Comparison of ENCODE assay signal across 25 cellular contexts in genomic region chr7:105907129-105907846, GRCh38. TPM values are rescaled to one million over a fixed set of nuclear protein-coding genes. Genes with fewer than 3 reads are reported as not detected.
DNase-seq lines count a peak whose midpoint lies in the region; ATAC-seq, FAIRE-seq and TF ChIP-seq lines count a peak whose summit lies in the region.
"Had no signal": no experiment of that assay in that cellular context is flagged by ENCODE, and none has a peak within 500 bp of the region (broad histone marks: within the 10 kb centered on the region; RNA-seq: fewer than 3 reads in every experiment).

No MANE protein-coding gene starts in this region.

- intact Hi-C loops in HepG2 (cut with micrococcal nuclease; ENCODE audit: unreplicated experiment) (no loop called here), right lobe of liver (cut with DNase I) (no loop called here), K562 (cut with micrococcal nuclease) (no loop called here)

- DNase-seq in HepG2 (ENCODE audit: low spot score) (no peak), right lobe of liver (no peak), K562 (ENCODE audit: extremely low read depth in 1 of 4, low spot score in 3 of 4) (no peak), SIG-M5 (lab: John Stamatoyannopoulos, UW) (no peak)
- DNase-seq: Calu3; GF-D8; H7; MM.1S; NCI-H1048; NCI-H1417; NCI-H1694 treated with DMSO at 0.1 percent for 48 hours; NCI-H2081; NCI-H345; NCI-H510A treated with DMSO at 0.1 percent for 48 hours; NK-92 treated with Interleukin-12 subunit alpha and Interleukin-12 subunit beta, amount 100 ng/mL, for 24 hours; PC-3; SJCRH30; T-cell had no signal

- TF ChIP-seq CTCF in HepG2 (CRISPR knock-in tag; IDR thresholded peaks at IDR 0.05) = no peak
- TF ChIP-seq CTCF in right lobe of liver (IDR thresholded peaks at IDR 0.05) = no peak
- no peak for TF ChIP-seq CTCF in K562 (IDR thresholded peaks at IDR 0.05 in 2 of 3, conservative IDR thresholded peaks at IDR 0.05 in 1 of 3; ENCODE audit: insufficient read depth in 2 of 3, low read depth in 1 of 3, low read length in 3 of 3)

- H3K79me2 ChIP-seq in HepG2 (ENCODE audit: insufficient read depth, low read length) = peaks cover 4% of the 10 kb centered on the region
- H3K79me2 ChIP-seq in K562 (ENCODE audit: control insufficient read depth, insufficient read depth, low read length) = no peaks in the 10 kb centered on the region

- 92% methylated on average over 8 of the region's 9 CpGs for WGBS in HepG2 (ENCODE audit: low lambda C conversion rate)
- WGBS in right lobe of liver (ENCODE audit: insufficient coverage, low coverage, low lambda C conversion rate, missing lambda C conversion rate) = 76% methylated on average over 9 of the region's 9 CpGs
- 2% methylated on average over 9 of the region's 9 CpGs for WGBS in K562 (ENCODE audit: insufficient coverage, low coverage, missing lambda C conversion rate)

- FAIRE-seq in HepG2 (lab: Jason Lieb, UNC) (no peak), K562 (lab: Jason Lieb, UNC) (no peak)
- FAIRE-seq: GM12891, HTR-8/SVneo had no signal

- H3K4me1 ChIP-seq in HepG2 (ENCODE audit: insufficient read depth, low read length) (peaks cover 9% of the 10 kb centered on the region), right lobe of liver (no peaks in the 10 kb centered on the region), K562 (replicated peaks in 1 of 2; ENCODE audit: control insufficient read depth in 2 of 2, insufficient read depth in 2 of 2, low read length in 2 of 2) (no peaks in the 10 kb centered on the region), muscle layer of colon (ENCODE audit: insufficient read depth, low read length) (peaks cover 14% of the 10 kb centered on the region)
- H3K4me1 ChIP-seq: SJCRH30 had no signal

- H4K20me1 ChIP-seq in HepG2 (ENCODE audit: insufficient read depth, low read length) (peaks cover 6% of the 10 kb centered on the region; the same call in 1 of the 2 replicates), K562 (replicated peaks; ENCODE audit: control insufficient read depth, insufficient read depth, low read length) (no peaks in the 10 kb centered on the region)

- in situ Hi-C loops in HepG2 (cut with HindIII; ENCODE audit: extremely low pct_ligation_motif_present, low pct_unique_long_range_greater_than_20kb) = no loop called here
- in situ Hi-C loops in K562 (cut with MboI) = no loop called here

- TF ChIP-seq POLR2A in HepG2 (IDR thresholded peaks at IDR 0.05; ENCODE audit: insufficient read depth in 1 of 2, low read depth in 2 of 2, low read length in 2 of 2) = no peak
- TF ChIP-seq POLR2A in right lobe of liver (IDR thresholded peaks at IDR 0.05) = no peak
- no peak for TF ChIP-seq POLR2A in K562 (conservative IDR thresholded peaks at IDR 0.05)

- POLR2A ChIA-PET in HepG2 (lab: Yijun Ruan, JAX) = no interaction called here
- POLR2A ChIA-PET in K562 (lab: Yijun Ruan, JAX) = no interaction called here

- no peaks in the 10 kb centered on the region for H3K9me3 ChIP-seq in HepG2 (ENCODE audit: low read length)
- no peaks in the 10 kb centered on the region for H3K9me3 ChIP-seq in right lobe of liver
- H3K9me3 ChIP-seq in K562 (replicated peaks; ENCODE audit: control insufficient read depth, insufficient read depth, low read depth, low read length) = 0 out of 2 replicates have a peak, but pooled peaks cover 4% of the 10 kb centered on the region
- H3K9me3 ChIP-seq in muscle layer of colon (ENCODE audit: low read length) = no peaks in the 10 kb centered on the region

- H3K9me1 ChIP-seq in K562 (ENCODE audit: control insufficient read depth, insufficient read depth, low read length) = no peaks in the 10 kb centered on the region

- H3K4me2 ChIP-seq in HepG2 (ENCODE audit: low read depth, low read length) (no peak overlapping the region), K562 (ENCODE audit: insufficient read depth, low read length) (no peak overlapping the region)
- H3K4me2 ChIP-seq: KMS-11 had no signal

- peaks cover 2 to 21% of the 10 kb centered on the region in 2 experiments; a peak in 3 of 5 replicates for H3K36me3 ChIP-seq in HepG2 (replicated peaks in 1 of 2; ENCODE audit: control insufficient read depth in 1 of 2, insufficient read depth in 2 of 2, low read length in 2 of 2)
- no peaks in the 10 kb centered on the region for H3K36me3 ChIP-seq in right lobe of liver
- no peaks in the 10 kb centered on the region for H3K36me3 ChIP-seq in K562 (ENCODE audit: control insufficient read depth, insufficient read depth, low read length)
- peaks cover 9% of the 10 kb centered on the region for H3K36me3 ChIP-seq in muscle layer of colon (ENCODE audit: insufficient read depth, low read length)
- H3K36me3 ChIP-seq: SJCRH30 had no signal

- no TSS peak for BruUV-seq in HepG2 (replicated peaks; lab: Mats Ljungman, UMichigan)
- no TSS peak for BruUV-seq in K562 (replicated peaks; lab: Mats Ljungman, UMichigan)

- no peak overlapping the region for H2AFZ ChIP-seq in HepG2 (ENCODE audit: low read length)
- H2AFZ ChIP-seq in K562 (ENCODE audit: low read depth, low read length) = no peak overlapping the region

- TF ChIP-seq EP300 in HepG2 (IDR thresholded peaks at IDR 0.05; ENCODE audit: low read depth in 2 of 2, low read length in 2 of 2) (no peak), HepG2 (CRISPR knock-in tag; IDR thresholded peaks at IDR 0.05; ENCODE audit: borderline replicate concordance) (no peak), K562 (IDR thresholded peaks at IDR 0.05; ENCODE audit: low read length) (no peak)

- TF ChIP-seq RAD21 in HepG2 (CRISPR knock-in tag; IDR thresholded peaks at IDR 0.05) (no peak), K562 (CRISPR knock-in tag; conservative IDR thresholded peaks at IDR 0.05 in 1 of 2, IDR thresholded peaks at IDR 0.05 in 1 of 2) (no peak)

- H3K4me3 ChIP-seq in HepG2 (replicated peaks in 1 of 3; ENCODE audit: insufficient read depth in 1 of 3, low read depth in 2 of 3, low read length in 3 of 3) (no peak overlapping the region), right lobe of liver (no peak overlapping the region), K562 (no peak overlapping the region), muscle layer of colon (ENCODE audit: low read depth in 1 of 2, low read length in 2 of 2) (no peak overlapping the region)
- H3K4me3 ChIP-seq: SJCRH30 had no signal

- no peak overlapping the region for H3K9ac ChIP-seq in HepG2 (ENCODE audit: insufficient read depth, low read depth, low read length)
- H3K9ac ChIP-seq in K562 (ENCODE audit: insufficient read depth in 1 of 2, low read depth in 2 of 2, low read length in 2 of 2) = no peak overlapping the region
- no peak overlapping the region for H3K9ac ChIP-seq in muscle layer of colon (ENCODE audit: low read length)
- H3K9ac ChIP-seq: KMS-11 had no signal

- H3K27ac ChIP-seq in HepG2 (ENCODE audit: extremely low read length, insufficient read depth, low read length) (no peak overlapping the region), right lobe of liver (no peak overlapping the region), K562 (ENCODE audit: extremely low read depth, low read depth, low read length) (no peak overlapping the region), muscle layer of colon (ENCODE audit: low read depth, low read length) (peak overlapping the region; percentile 19)
- H3K27ac ChIP-seq: C4-2B, KMS-11, SJCRH30 had no signal

- ATAC-seq in HepG2 (no peak; the same call in 2 of the 3 replicates), right lobe of liver (no peak), K562 (no peak), GM21528 (IDR thresholded peaks at IDR 0.05; ENCODE audit: low FRiP score, unreplicated experiment) (no peak), HG02759 (IDR thresholded peaks at IDR 0.05; ENCODE audit: unreplicated experiment) (no peak)
- ATAC-seq: T-cell had no signal

- no peaks in the 10 kb centered on the region for H3K27me3 ChIP-seq in HepG2 (ENCODE audit: control insufficient read depth in 1 of 2, insufficient read depth in 2 of 2, low read length in 2 of 2)
- no peaks in the 10 kb centered on the region for H3K27me3 ChIP-seq in right lobe of liver
- peaks cover 8 to 41% of the 10 kb centered on the region in 2 experiments; a peak in 4 of 5 replicates for H3K27me3 ChIP-seq in K562 (ENCODE audit: control insufficient read depth in 2 of 2, insufficient read depth in 2 of 2, low read length in 2 of 2)
- no peaks in the 10 kb centered on the region for H3K27me3 ChIP-seq in muscle layer of colon (ENCODE audit: control insufficient read depth in 1 of 2, insufficient read depth in 2 of 2, low read length in 2 of 2)
- H3K27me3 ChIP-seq: SJCRH30 had no signal

- CTCF ChIA-PET in HepG2 (lab: Yijun Ruan, JAX; ENCODE audit: low intra/inter-chr PET ratio, low total read pairs) = no interaction called here
- CTCF ChIA-PET in K562 (lab: Yijun Ruan, JAX; ENCODE audit: low intra/inter-chr PET ratio) = no interaction called here

RNA-seq across cellular contexts. Expression of gene ATXN7L1, which starts 30.9 kb away (rescaled TPM):
- 7.7 and 7.8 TPM in 2 replicates for total RNA-seq in HepG2 (2016; rRNA removed; fragmentation: Illumina TruSeq; extraction: Trizol)
- 5.5 and 6.6 TPM in 2 replicates for total RNA-seq in HepG2 (2016; cell fraction: cytosol; rRNA removed; fragmentation: Illumina TruSeq; extraction: Trizol; ENCODE audit: low read depth)
- total RNA-seq in HepG2 (2016; cell fraction: insoluble cytoplasmic fraction; rRNA removed; fragmentation: Illumina TruSeq; extraction: Trizol) = 6.4 and 8.4 TPM in 2 replicates
- total RNA-seq in HepG2 (2016; cell fraction: membrane; rRNA removed; fragmentation: Illumina TruSeq; extraction: Trizol) = 6.2 and 7.4 TPM in 2 replicates
- 11.2 and 17.2 TPM in 2 replicates for total RNA-seq in HepG2 (2016; cell fraction: nucleus; rRNA removed; fragmentation: Illumina TruSeq; extraction: Trizol)
- polyA plus RNA-seq in HepG2 (2011; rRNA removed) = 4.1 and 4.3 TPM in 2 replicates
- 1.3 and 1.7 TPM in 2 replicates for polyA plus RNA-seq in HepG2 (2011; cell fraction: cytosol; rRNA removed)
- 11.3 and 12.0 TPM in 2 replicates for polyA plus RNA-seq in HepG2 (2011; cell fraction: nucleus; rRNA removed)
- polyA plus RNA-seq in HepG2 (2012) = 4.3 and 5.7 TPM in 2 replicates
- polyA plus RNA-seq in HepG2 (2016; cell fraction: cytosol; fragmentation: Illumina TruSeq; extraction: Trizol; ENCODE audit: low read depth) = 7.6 and 8.7 TPM in 2 replicates
- 7.7 and 8.4 TPM in 2 replicates for polyA plus RNA-seq in HepG2 (2016; cell fraction: insoluble cytoplasmic fraction; fragmentation: Illumina TruSeq; extraction: Trizol; ENCODE audit: low read depth)
- 7.2 and 7.9 TPM in 2 replicates for polyA plus RNA-seq in HepG2 (2016; cell fraction: membrane; fragmentation: Illumina TruSeq; extraction: Trizol; ENCODE audit: low read depth)
- polyA plus RNA-seq in HepG2 (2016; cell fraction: nucleus; fragmentation: Illumina TruSeq; extraction: Trizol; ENCODE audit: insufficient read depth, low read depth) = 19.9 and 21.6 TPM in 2 replicates
- 6.4 and 6.7 TPM in 2 replicates for polyA minus RNA-seq in HepG2 (2011; rRNA and poly(A)+ RNA removed; ENCODE audit: low replicate concordance)
- polyA minus RNA-seq in HepG2 (2011; cell fraction: cytosol; rRNA and poly(A)+ RNA removed) = 1.5 and 4.4 TPM in 2 replicates
- 16.5 and 21.3 TPM in 2 replicates for polyA minus RNA-seq in HepG2 (2011; cell fraction: nucleus; rRNA and poly(A)+ RNA removed)
- 10 to 100 TPM in 3 of 6 experiments, 1 to 10 TPM in 3; 7.1 to 15.7 (median 11.0) TPM for total RNA-seq in right lobe of liver
- total RNA-seq in K562 (2011; cell fraction: chromatin; rRNA removed; ENCODE audit: low replicate concordance) = 33.1 and 33.6 TPM in 2 replicates
- total RNA-seq in K562 (2011; cell fraction: nucleolus; rRNA removed) = 14.2 and 19.1 TPM in 2 replicates
- total RNA-seq in K562 (2011; cell fraction: nucleoplasm; rRNA removed) = 23.5 and 31.5 TPM in 2 replicates
- 6.6 and 9.4 TPM in 2 replicates for total RNA-seq in K562 (2014; rRNA removed)
- total RNA-seq in K562 (2014; rRNA removed; fragmentation: Illumina TruSeq; extraction: Trizol) = 10.3 and 11.9 TPM in 2 replicates
- total RNA-seq in K562 (2015; rRNA removed; fragmentation: Illumina TruSeq; extraction: Trizol) = 9.2 and 9.8 TPM in 2 replicates
- total RNA-seq in K562 (2021) = 8.9 and 11.2 TPM in 2 replicates
- 6.2 and 10.7 TPM in 2 replicates for polyA plus RNA-seq in K562 (2011; rRNA removed)
- 2.9 and 5.1 TPM in 2 replicates for polyA plus RNA-seq in K562 (2011; cell fraction: cytosol; rRNA removed)
- polyA plus RNA-seq in K562 (2011; cell fraction: nucleus; rRNA removed) = 6.9 and 8.4 TPM in 2 replicates
- 5.9 and 9.7 TPM in 2 replicates for polyA plus RNA-seq in K562 (2012)
- 6.6 and 7.3 TPM in 2 replicates for polyA plus RNA-seq in K562 (2014; fragmentation: Illumina TruSeq; extraction: Trizol)
- 10 to 100 TPM in 1 of 2 experiments, 1 to 10 TPM in 1; 9.5 to 10.7 TPM for polyA plus RNA-seq in K562 (2014; fragmentation: Nextera tagmentation; extraction: Ambion mirVana)
- polyA plus RNA-seq in K562 (2014; rRNA removed) = 13.7 and 17.1 TPM in 2 replicates
- polyA minus RNA-seq in K562 (2011; rRNA and poly(A)+ RNA removed) = 7.9 and 8.8 TPM in 2 replicates
- polyA minus RNA-seq in K562 (2011; cell fraction: cytosol; rRNA and poly(A)+ RNA removed) = 2.0 and 3.5 TPM in 2 replicates
- polyA minus RNA-seq in K562 (2011; cell fraction: nucleus; rRNA and poly(A)+ RNA removed) = 12.4 and 12.9 TPM in 2 replicates

RNA-seq across cellular contexts. Expression of gene CDHR3, which starts 55.8 kb away (rescaled TPM):
- total RNA-seq in HepG2 (2016; rRNA removed; fragmentation: Illumina TruSeq; extraction: Trizol) = 8.2 and 11.8 TPM in 2 replicates
- 12.8 and 13.7 TPM in 2 replicates for total RNA-seq in HepG2 (2016; cell fraction: cytosol; rRNA removed; fragmentation: Illumina TruSeq; extraction: Trizol; ENCODE audit: low read depth)
- total RNA-seq in HepG2 (2016; cell fraction: insoluble cytoplasmic fraction; rRNA removed; fragmentation: Illumina TruSeq; extraction: Trizol) = 7.2 and 11.7 TPM in 2 replicates
- 15.8 and 18.0 TPM in 2 replicates for total RNA-seq in HepG2 (2016; cell fraction: membrane; rRNA removed; fragmentation: Illumina TruSeq; extraction: Trizol)
- 32.7 and 38.3 TPM in 2 replicates for total RNA-seq in HepG2 (2016; cell fraction: nucleus; rRNA removed; fragmentation: Illumina TruSeq; extraction: Trizol)
- 6.5 and 8.5 TPM in 2 replicates for polyA plus RNA-seq in HepG2 (2011; rRNA removed)
- polyA plus RNA-seq in HepG2 (2011; cell fraction: cytosol; rRNA removed) = 5.2 and 5.9 TPM in 2 replicates
- 20.4 and 24.1 TPM in 2 replicates for polyA plus RNA-seq in HepG2 (2011; cell fraction: nucleus; rRNA removed)
- 7.1 and 8.1 TPM in 2 replicates for polyA plus RNA-seq in HepG2 (2012)
- 10.9 and 11.4 TPM in 2 replicates for polyA plus RNA-seq in HepG2 (2016; cell fraction: cytosol; fragmentation: Illumina TruSeq; extraction: Trizol; ENCODE audit: low read depth)
- polyA plus RNA-seq in HepG2 (2016; cell fraction: insoluble cytoplasmic fraction; fragmentation: Illumina TruSeq; extraction: Trizol; ENCODE audit: low read depth) = 7.0 and 7.8 TPM in 2 replicates
- 10.8 and 12.6 TPM in 2 replicates for polyA plus RNA-seq in HepG2 (2016; cell fraction: membrane; fragmentation: Illumina TruSeq; extraction: Trizol; ENCODE audit: low read depth)
- polyA plus RNA-seq in HepG2 (2016; cell fraction: nucleus; fragmentation: Illumina TruSeq; extraction: Trizol; ENCODE audit: insufficient read depth, low read depth) = 26.2 and 34.5 TPM in 2 replicates
- polyA minus RNA-seq in HepG2 (2011; rRNA and poly(A)+ RNA removed; ENCODE audit: low replicate concordance) = 2.5 and 8.1 TPM in 2 replicates
- 3.3 and 4.7 TPM in 2 replicates for polyA minus RNA-seq in HepG2 (2011; cell fraction: cytosol; rRNA and poly(A)+ RNA removed)
- 54.2 and 68.8 TPM in 2 replicates for polyA minus RNA-seq in HepG2 (2011; cell fraction: nucleus; rRNA and poly(A)+ RNA removed)
- total RNA-seq in right lobe of liver = 1 to 10 TPM; 3.6 to 8.6 (median 4.5) TPM
- 0.56 and 1.1 TPM in 2 replicates for total RNA-seq in K562 (2011; cell fraction: chromatin; rRNA removed; ENCODE audit: low replicate concordance)
- 0.50 and 0.79 TPM in 2 replicates for total RNA-seq in K562 (2011; cell fraction: nucleolus; rRNA removed)
- 1.3 and 2.3 TPM in 2 replicates for total RNA-seq in K562 (2011; cell fraction: nucleoplasm; rRNA removed)
- 0.09 and 0.37 TPM in 2 replicates for total RNA-seq in K562 (2014; rRNA removed)
- total RNA-seq in K562 (2014; rRNA removed; fragmentation: Illumina TruSeq; extraction: Trizol) = 0.26 and 0.36 TPM in 2 replicates
- total RNA-seq in K562 (2015; rRNA removed; fragmentation: Illumina TruSeq; extraction: Trizol) = 0.11 TPM in 1 of 2 replicates, not detected in the other
- total RNA-seq in K562 (2021) = 0.34 and 0.66 TPM in 2 replicates
- 0.15 and 0.33 TPM in 2 replicates for polyA plus RNA-seq in K562 (2011; rRNA removed)
- polyA plus RNA-seq in K562 (2011; cell fraction: cytosol; rRNA removed) = 0.09 and 0.18 TPM in 2 replicates
- 0.62 and 0.70 TPM in 2 replicates for polyA plus RNA-seq in K562 (2011; cell fraction: nucleus; rRNA removed)
- polyA plus RNA-seq in K562 (2012) = 0.28 and 0.44 TPM in 2 replicates
- polyA plus RNA-seq in K562 (2014; fragmentation: Illumina TruSeq; extraction: Trizol) = 0.10 and 0.18 TPM in 2 replicates
- polyA plus RNA-seq in K562 (2014; fragmentation: Nextera tagmentation; extraction: Ambion mirVana) = under 1 TPM in 1 of 2 experiments, not detected in 1; 0.03 TPM
- polyA plus RNA-seq in K562 (2014; rRNA removed) = 0.19 and 0.30 TPM in 2 replicates
- polyA minus RNA-seq in K562 (2011; rRNA and poly(A)+ RNA removed) = 0.36 TPM in 1 of 2 replicates, not detected in the other
- polyA minus RNA-seq in K562 (2011; cell fraction: cytosol; rRNA and poly(A)+ RNA removed) = not detected in 2 replicates
- 0.54 and 0.67 TPM in 2 replicates for polyA minus RNA-seq in K562 (2011; cell fraction: nucleus; rRNA and poly(A)+ RNA removed)

Comparison
In these comparisons a context has a peak if more than half of its experiments do, and no peak if none do; other contexts are left out.
1. Of the 241 proteins assayed by ChIP-seq in both HepG2 and K562: peak only in HepG2: none; only in K562: ADNP, CHD4, KDM1A and PREB; in both: none; in neither: 237.